In genomic region chr7:138460176-138460648, GRCh38 we compare ENCODE assay signal across 8 cellular contexts. TPM values are rescaled to one million over a fixed set of nuclear protein-coding genes. Genes with fewer than 3 reads are reported as not detected.
DNase-seq lines count a peak whose midpoint lies in the region; ATAC-seq and TF ChIP-seq lines count a peak whose summit lies in the region.

TRIM24 (plus strand) TSS chr7:138460259; CDS start chr7:138460549, 290 bp downstream.

- DNase-seq in NCI-H510A (lab: John Stamatoyannopoulos, UW) (peak; percentile 93), ascending aorta (ENCODE audit: low spot score in 2 of 2) (no peak), T-helper 9 cell (no peak)
- peak; percentile 93 for DNase-seq in stimulated activated CD8-positive, alpha-beta memory T cell treated with anti-CD3 and anti-CD28 coated beads, Interleukin-4, amount 100 ng/mL, for 48 hours

- TF ChIP-seq CTCF in 22Rv1 (IDR thresholded peaks at IDR 0.05): no peak
- TF ChIP-seq CTCF in ascending aorta (IDR thresholded peaks at IDR 0.05): no peak

- intact Hi-C loops in ascending aorta (cut with DNase I): loop anchor here (2.0 to 10.0 kb wide), 2 partner anchors 455 to 771 kb away; partner anchors contain the start of genes CREB3L2 and UBN2

- H3K9me3 ChIP-seq in ascending aorta (no peaks in the 10 kb centered on the region), iPS-18c (ENCODE audit: control insufficient read depth, insufficient read depth, low read length) (no peaks in the 10 kb centered on the region)

- ATAC-seq in GM18508 (IDR thresholded peaks at IDR 0.05; ENCODE audit: insufficient read depth, unreplicated experiment) (peak; percentile 54), HG02884 (IDR thresholded peaks at IDR 0.05; ENCODE audit: unreplicated experiment) (peak; percentile 63)

- H3K4me3 ChIP-seq in ascending aorta: peak within 1 kb of the TSS; percentile 85 to 86
- H3K4me3 ChIP-seq in iPS-18c (ENCODE audit: insufficient read depth, low read depth, low read length): peak within 1 kb of the TSS; percentile 85

- no peaks in the 10 kb centered on the region for H3K27me3 ChIP-seq in ascending aorta

- peaks cover 3 to 5% of the 10 kb centered on the region in 2 donors for H3K4me1 ChIP-seq in ascending aorta

- peak within 1 kb of the TSS; percentile 99 for H3K27ac ChIP-seq in 22Rv1
- peak within 1 kb of the TSS; percentile 88 to 94 for H3K27ac ChIP-seq in ascending aorta

- H3K36me3 ChIP-seq in ascending aorta: no peaks in the 10 kb centered on the region

RNA-seq across cellular contexts. Expression of gene TRIM24, which starts in this region (rescaled TPM):
- 2.3 TPM for total RNA-seq in ascending aorta

Comparison
In these comparisons a context has a peak if more than half of its experiments do, and no peak if none do; other contexts are left out.
1. DNase-seq: peak in NCI-H510A (single experiment) and stimulated activated CD8-positive, alpha-beta memory T cell treated with anti-CD3 and anti-CD28 coated beads, Interleukin-4, amount 100 ng/mL, for 48 hours (single experiment); none in ascending aorta (0 of 2) and T-helper 9 cell (single experiment).